Comparison of ENCODE assay signal across 14 cellular contexts in the genomic region with DNA sequence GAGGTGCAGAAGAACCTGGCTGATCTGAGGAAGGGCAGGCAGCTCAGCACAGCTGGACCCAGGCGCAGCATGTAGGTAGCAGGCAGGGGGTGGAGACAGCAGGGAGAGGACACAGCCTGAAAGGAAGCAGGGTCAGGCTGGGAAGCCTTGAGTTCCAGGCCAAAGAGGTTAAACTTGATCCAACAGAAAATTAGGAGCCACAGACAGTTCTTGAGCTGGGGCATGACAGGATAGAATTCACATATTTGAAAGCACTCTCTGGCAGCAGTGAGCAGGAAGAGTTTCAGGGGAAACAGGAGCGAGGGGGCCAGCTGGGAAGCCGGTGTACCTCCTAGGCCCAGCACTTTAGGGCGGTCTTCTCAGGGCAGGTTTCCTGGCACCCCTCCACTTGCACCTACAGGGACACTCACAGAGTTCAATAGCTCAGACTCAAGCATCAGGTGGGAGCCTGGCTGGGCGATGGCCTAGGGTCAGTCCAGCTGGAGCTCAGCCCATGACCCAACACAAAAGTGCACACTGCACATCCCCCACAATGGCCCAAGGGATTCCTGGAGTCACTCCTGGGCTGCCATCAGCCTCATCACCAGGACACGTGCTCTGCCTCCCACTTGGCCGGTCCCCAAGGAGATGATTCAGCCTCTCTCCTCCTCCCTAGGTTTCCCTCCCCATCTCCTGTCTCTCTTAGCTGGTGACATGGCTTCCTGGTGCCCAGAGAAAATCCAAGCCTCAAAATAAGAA. TPM values are rescaled to one million over a fixed set of nuclear protein-coding genes. Genes with fewer than 3 reads are reported as not detected.
A peak's percentile ranks its signal among the peaks of the same experiment; 100 is the strongest.
DNase-seq lines count a peak whose midpoint lies in the region; ATAC-seq, FAIRE-seq and TF ChIP-seq lines count a peak whose summit lies in the region.
"Had no signal": no experiment of that assay in that cellular context is flagged by ENCODE, and none has a peak within 500 bp of the region (broad histone marks: within the 10 kb centered on the region; RNA-seq: fewer than 3 reads in every experiment).

No MANE protein-coding gene starts in this region.

- no peaks in the 10 kb centered on the region for H3K9me2 ChIP-seq in Karpas-422 (replicated peaks; ENCODE audit: insufficient read depth, low read length)

- H3K9me3 ChIP-seq in right lobe of liver (no peaks in the 10 kb centered on the region), HepG2 (ENCODE audit: low read length) (no peaks in the 10 kb centered on the region), astrocyte (ENCODE audit: insufficient read depth, low read depth, low read length) (no peaks in the 10 kb centered on the region), kidney (ENCODE audit: control insufficient read depth in 1 of 2, low read length in 2 of 2) (no peaks in the 10 kb centered on the region), Karpas-422 (ENCODE audit: low read length) (no peaks in the 10 kb centered on the region)

- H3K27ac ChIP-seq in right lobe of liver (no peak overlapping the region), HepG2 (ENCODE audit: extremely low read length, insufficient read depth, low read length) (no peak overlapping the region), astrocyte (ENCODE audit: low read depth, low read length) (no peak overlapping the region), kidney (ENCODE audit: low read depth in 2 of 2, low read length in 2 of 2) (no peak overlapping the region), Karpas-422 (ENCODE audit: low read length) (no peak overlapping the region)
- H3K27ac ChIP-seq: PC-9 had no signal

- H3K4me1 ChIP-seq in right lobe of liver = no peaks in the 10 kb centered on the region
- no peaks in the 10 kb centered on the region for H3K4me1 ChIP-seq in HepG2 (ENCODE audit: insufficient read depth, low read length)
- peaks cover 19% of the 10 kb centered on the region for H3K4me1 ChIP-seq in astrocyte (ENCODE audit: insufficient read depth, low read length)
- H3K4me1 ChIP-seq in kidney (ENCODE audit: control insufficient read depth in 1 of 2, insufficient read depth in 1 of 2, low read depth in 1 of 2, low read length in 2 of 2) = no peaks in the 10 kb centered on the region
- H3K4me1 ChIP-seq in Karpas-422 (ENCODE audit: low read length) = peaks cover 48% of the 10 kb centered on the region

- intact Hi-C loops in right lobe of liver (cut with DNase I) (loop anchor here (10.0 kb wide), 2 partner anchors 916 to 1466 kb away; partner anchors contain the start of genes MECR (in 2 of the 2) and PTPRU (in 2 of the 2)), HepG2 (cut with micrococcal nuclease; ENCODE audit: unreplicated experiment) (loop anchor here (10.0 kb wide), 1 partner anchor 1466 kb away; the partner anchor contains the start of genes MECR and PTPRU), kidney (cut with DNase I) (loop anchor here (10.0 kb wide), 1 partner anchor 1466 kb away; the partner anchor contains the start of genes MECR and PTPRU)
- intact Hi-C loops in activated naive CD4-positive, alpha-beta T cell treated with anti-CD3 and anti-CD28 coated beads for 36 hours (cut with micrococcal nuclease) = loop anchor here (10.0 kb wide), 1 partner anchor 616 kb away; no protein-coding TSS in a partner anchor
- intact Hi-C loops in activated CD8-positive, alpha-beta T cell treated with anti-CD3 and anti-CD28 coated beads for 36 hours (cut with micrococcal nuclease) = no loop called here

- H3K4me3 Mint-ChIP-seq in astrocyte (ENCODE audit: unreplicated experiment) = no peak overlapping the region
- H3K4me3 Mint-ChIP-seq in activated naive CD4-positive, alpha-beta T cell treated with anti-CD3 and anti-CD28 coated beads for 36 hours = no peak overlapping the region
- H3K4me3 Mint-ChIP-seq in activated CD8-positive, alpha-beta T cell treated with anti-CD3 and anti-CD28 coated beads for 36 hours = no peak overlapping the region
- H3K4me3 Mint-ChIP-seq: activated naive CD8-positive, alpha-beta T cell treated with anti-CD3 and anti-CD28 coated beads for 36 hours had no signal

- DNase-seq in right lobe of liver = peak in 1 of 3 donors; percentile 54
- no peak for DNase-seq in HepG2 (ENCODE audit: low spot score)
- DNase-seq in astrocyte (ENCODE audit: low read depth) = peak; percentile 69
- DNase-seq in kidney = peak; percentile 54
- no peak for DNase-seq in Karpas-422
- DNase-seq in activated naive CD4-positive, alpha-beta T cell treated with anti-CD3 and anti-CD28 coated beads for 36 hours = no peak
- no peak for DNase-seq in activated CD8-positive, alpha-beta T cell treated with anti-CD3 and anti-CD28 coated beads for 36 hours
- DNase-seq: activated CD4-positive, alpha-beta T cell treated with anti-CD3 and anti-CD28 coated beads for 48 hours; activated naive CD8-positive, alpha-beta T cell treated with anti-CD3 and anti-CD28 coated beads for 36 hours; NCI-H1048; stimulated activated naive CD4-positive, alpha-beta T cell had no signal

- H3K36me3 Mint-ChIP-seq in astrocyte (ENCODE audit: low read depth, unreplicated experiment) = no peaks in the 10 kb centered on the region
- no peaks in the 10 kb centered on the region for H3K36me3 Mint-ChIP-seq in activated naive CD4-positive, alpha-beta T cell treated with anti-CD3 and anti-CD28 coated beads for 36 hours (ENCODE audit: low read depth)
- H3K36me3 Mint-ChIP-seq in activated CD8-positive, alpha-beta T cell treated with anti-CD3 and anti-CD28 coated beads for 36 hours (ENCODE audit: low read depth) = no peaks in the 10 kb centered on the region
- H3K36me3 Mint-ChIP-seq: activated naive CD8-positive, alpha-beta T cell treated with anti-CD3 and anti-CD28 coated beads for 36 hours had no signal

- BruUV-seq in HepG2 (replicated peaks; lab: Mats Ljungman, UMichigan) = no TSS peak

- no peak for TF ChIP-seq EP300 in HepG2 (IDR thresholded peaks at IDR 0.05; ENCODE audit: low read depth in 2 of 2, low read length in 2 of 2)
- TF ChIP-seq EP300 in HepG2 (CRISPR knock-in tag; IDR thresholded peaks at IDR 0.05; ENCODE audit: borderline replicate concordance) = no peak

- TF ChIP-seq POLR2A in right lobe of liver (IDR thresholded peaks at IDR 0.05) (no peak), HepG2 (IDR thresholded peaks at IDR 0.05; ENCODE audit: insufficient read depth in 1 of 2, low read depth in 2 of 2, low read length in 2 of 2) (no peak)

- WGBS in right lobe of liver (ENCODE audit: insufficient coverage, low coverage, low lambda C conversion rate, missing lambda C conversion rate) = 55% methylated on average over 3 of the region's 7 CpGs
- WGBS in HepG2 (ENCODE audit: low lambda C conversion rate) = 0% methylated on average over 3 of the region's 7 CpGs

- ATAC-seq in right lobe of liver (peak; percentile 36 to 59 (median 47)), HepG2 (no peak), GM21423 (IDR thresholded peaks at IDR 0.05; ENCODE audit: unreplicated experiment) (no peak)
- ATAC-seq in activated CD8-positive, alpha-beta T cell treated with anti-CD3 and anti-CD28 coated beads for 36 hours = no peak

- no peak overlapping the region for H3K4me3 ChIP-seq in right lobe of liver
- H3K4me3 ChIP-seq in HepG2 (replicated peaks in 1 of 3; ENCODE audit: insufficient read depth in 1 of 3, low read depth in 2 of 3, low read length in 3 of 3) = no peak overlapping the region
- no peak overlapping the region for H3K4me3 ChIP-seq in astrocyte (ENCODE audit: insufficient read depth, low read depth, low read length)
- H3K4me3 ChIP-seq in kidney (ENCODE audit: low read length in 2 of 2) = no peak overlapping the region
- no peak overlapping the region for H3K4me3 ChIP-seq in Karpas-422 (ENCODE audit: low read length)
- H3K4me3 ChIP-seq: PC-9 had no signal

- TF ChIP-seq RAD21 in HepG2 (CRISPR knock-in tag; IDR thresholded peaks at IDR 0.05) = no peak

- H3K4me2 ChIP-seq in HepG2 (ENCODE audit: low read depth, low read length) (no peak overlapping the region), astrocyte (ENCODE audit: low read length) (peak overlapping the region; percentile 8), Karpas-422 (ENCODE audit: low read depth, low read length, poor library complexity, severe bottlenecking) (no peak overlapping the region)
- H3K4me2 ChIP-seq: PC-9 had no signal

- H3K27me3 ChIP-seq in right lobe of liver (no peaks in the 10 kb centered on the region), HepG2 (ENCODE audit: control insufficient read depth in 1 of 2, insufficient read depth in 2 of 2, low read length in 2 of 2) (peaks cover 1 to 8% of the 10 kb centered on the region in 2 experiments; a peak in 1 of 5 replicates), astrocyte (ENCODE audit: insufficient read depth, low read length) (peaks cover 8% of the 10 kb centered on the region), Karpas-422 (ENCODE audit: low read length) (no peaks in the 10 kb centered on the region)

- peaks cover 5% of the 10 kb centered on the region for H3K4me1 Mint-ChIP-seq in astrocyte (ENCODE audit: low read depth, unreplicated experiment)
- no peaks in the 10 kb centered on the region for H3K4me1 Mint-ChIP-seq in activated naive CD4-positive, alpha-beta T cell treated with anti-CD3 and anti-CD28 coated beads for 36 hours (ENCODE audit: low read depth)
- H3K4me1 Mint-ChIP-seq in activated CD8-positive, alpha-beta T cell treated with anti-CD3 and anti-CD28 coated beads for 36 hours (ENCODE audit: low read depth) = no peaks in the 10 kb centered on the region
- H3K4me1 Mint-ChIP-seq: activated naive CD8-positive, alpha-beta T cell treated with anti-CD3 and anti-CD28 coated beads for 36 hours had no signal

- no peak for TF ChIP-seq CTCF in right lobe of liver (IDR thresholded peaks at IDR 0.05)
- no peak for TF ChIP-seq CTCF in HepG2 (CRISPR knock-in tag; IDR thresholded peaks at IDR 0.05)
- TF ChIP-seq CTCF in astrocyte (IDR thresholded peaks at IDR 0.05; ENCODE audit: insufficient read depth, low read depth, low read length) = no peak
- TF ChIP-seq CTCF in kidney (IDR thresholded peaks at IDR 0.05; ENCODE audit: borderline replicate concordance, extremely low read depth, insufficient read depth) = no peak
- no peak for TF ChIP-seq CTCF in activated CD8-positive, alpha-beta T cell treated with anti-CD3 and anti-CD28 coated beads for 36 hours (IDR thresholded peaks at IDR 0.05)

- CTCF ChIA-PET in HepG2 (lab: Yijun Ruan, JAX; ENCODE audit: low intra/inter-chr PET ratio, low total read pairs) = no interaction called here
- CTCF ChIA-PET in activated naive CD4-positive, alpha-beta T cell treated with anti-CD3 and anti-CD28 coated beads for 36 hours (lab: Charles Lee) = no interaction called here
- CTCF ChIA-PET in activated CD8-positive, alpha-beta T cell treated with anti-CD3 and anti-CD28 coated beads for 36 hours (lab: Charles Lee) = no interaction called here

- H2AFZ ChIP-seq in HepG2 (ENCODE audit: low read length) = no peak overlapping the region
- H2AFZ ChIP-seq in astrocyte (ENCODE audit: low read depth, low read length) = peak overlapping the region; percentile 35
- H2AFZ ChIP-seq in Karpas-422 (ENCODE audit: low read length) = no peak overlapping the region
- H2AFZ ChIP-seq: PC-9 had no signal

- no peak for FAIRE-seq in HepG2 (lab: Jason Lieb, UNC)
- peak; percentile 47 for FAIRE-seq in astrocyte (lab: Jason Lieb, UNC)
- FAIRE-seq in kidney (lab: Jason Lieb, UNC) = no peak

- no peak overlapping the region for H3K9ac ChIP-seq in HepG2 (ENCODE audit: insufficient read depth, low read depth, low read length)
- no peak overlapping the region for H3K9ac ChIP-seq in astrocyte (ENCODE audit: low read length)
- H3K9ac ChIP-seq in kidney (ENCODE audit: low read length in 2 of 2) = no peak overlapping the region
- H3K9ac ChIP-seq in Karpas-422 (ENCODE audit: low read length) = no peak overlapping the region

- H3K9me3 Mint-ChIP-seq in astrocyte (ENCODE audit: unreplicated experiment) = no peaks in the 10 kb centered on the region
- no peaks in the 10 kb centered on the region for H3K9me3 Mint-ChIP-seq in activated naive CD4-positive, alpha-beta T cell treated with anti-CD3 and anti-CD28 coated beads for 36 hours
- H3K9me3 Mint-ChIP-seq in activated CD8-positive, alpha-beta T cell treated with anti-CD3 and anti-CD28 coated beads for 36 hours = no peaks in the 10 kb centered on the region
- H3K9me3 Mint-ChIP-seq: activated naive CD8-positive, alpha-beta T cell treated with anti-CD3 and anti-CD28 coated beads for 36 hours had no signal

- POLR2A ChIA-PET in HepG2 (lab: Yijun Ruan, JAX) = no interaction called here
- POLR2A ChIA-PET in activated CD8-positive, alpha-beta T cell treated with anti-CD3 and anti-CD28 coated beads for 36 hours (lab: Charles Lee) = no interaction called here

- H3K36me3 ChIP-seq in right lobe of liver (no peaks in the 10 kb centered on the region), HepG2 (replicated peaks in 1 of 2; ENCODE audit: control insufficient read depth in 1 of 2, insufficient read depth in 2 of 2, low read length in 2 of 2) (no peaks in the 10 kb centered on the region), astrocyte (ENCODE audit: insufficient read depth, low read length) (no peaks in the 10 kb centered on the region), kidney (ENCODE audit: control insufficient read depth in 1 of 2, insufficient read depth in 2 of 2, low read length in 2 of 2) (no peaks in the 10 kb centered on the region), Karpas-422 (ENCODE audit: insufficient read depth, low read length) (no peaks in the 10 kb centered on the region)

- no peak overlapping the region for H3K27ac Mint-ChIP-seq in astrocyte (ENCODE audit: unreplicated experiment)
- H3K27ac Mint-ChIP-seq in activated naive CD4-positive, alpha-beta T cell treated with anti-CD3 and anti-CD28 coated beads for 36 hours = no peak overlapping the region
- no peak overlapping the region for H3K27ac Mint-ChIP-seq in activated CD8-positive, alpha-beta T cell treated with anti-CD3 and anti-CD28 coated beads for 36 hours
- H3K27ac Mint-ChIP-seq: activated naive CD8-positive, alpha-beta T cell treated with anti-CD3 and anti-CD28 coated beads for 36 hours had no signal

- in situ Hi-C loops in HepG2 (cut with HindIII; ENCODE audit: extremely low pct_ligation_motif_present, low pct_unique_long_range_greater_than_20kb) = loop anchor here (10.0 kb wide), 2 partner anchors 296 to 906 kb away; no protein-coding TSS in a partner anchor

- no peaks in the 10 kb centered on the region for H4K20me1 ChIP-seq in HepG2 (ENCODE audit: insufficient read depth, low read length)
- no peaks in the 10 kb centered on the region for H4K20me1 ChIP-seq in astrocyte (ENCODE audit: insufficient read depth, low read length)
- no peaks in the 10 kb centered on the region for H4K20me1 ChIP-seq in Karpas-422 (ENCODE audit: insufficient read depth, low read depth, low read length)

- H3K79me2 ChIP-seq in HepG2 (ENCODE audit: insufficient read depth, low read length) (no peaks in the 10 kb centered on the region), astrocyte (ENCODE audit: insufficient read depth, low read length) (no peaks in the 10 kb centered on the region), Karpas-422 (ENCODE audit: low read length) (no peaks in the 10 kb centered on the region)

- peaks cover 14% of the 10 kb centered on the region for H3K27me3 Mint-ChIP-seq in astrocyte (ENCODE audit: low read depth, unreplicated experiment)
- no peaks in the 10 kb centered on the region for H3K27me3 Mint-ChIP-seq in activated naive CD4-positive, alpha-beta T cell treated with anti-CD3 and anti-CD28 coated beads for 36 hours (ENCODE audit: low read depth)
- no peaks in the 10 kb centered on the region for H3K27me3 Mint-ChIP-seq in activated CD8-positive, alpha-beta T cell treated with anti-CD3 and anti-CD28 coated beads for 36 hours
- H3K27me3 Mint-ChIP-seq: activated naive CD8-positive, alpha-beta T cell treated with anti-CD3 and anti-CD28 coated beads for 36 hours had no signal

RNA-seq across cellular contexts. Expression of gene MATN1, which starts 22.7 kb away (rescaled TPM):
- not detected for total RNA-seq in right lobe of liver
- 0.04 TPM in 1 of 2 replicates, not detected in the other for total RNA-seq in HepG2 (2016; rRNA removed; fragmentation: Illumina TruSeq; extraction: Trizol)
- total RNA-seq in HepG2 (2016; cell fraction: cytosol; rRNA removed; fragmentation: Illumina TruSeq; extraction: Trizol; ENCODE audit: low read depth) = not detected in 2 replicates
- total RNA-seq in HepG2 (2016; cell fraction: insoluble cytoplasmic fraction; rRNA removed; fragmentation: Illumina TruSeq; extraction: Trizol) = not detected in 2 replicates
- not detected in 2 replicates for total RNA-seq in HepG2 (2016; cell fraction: membrane; rRNA removed; fragmentation: Illumina TruSeq; extraction: Trizol)
- not detected in 2 replicates for total RNA-seq in HepG2 (2016; cell fraction: nucleus; rRNA removed; fragmentation: Illumina TruSeq; extraction: Trizol)
- 0.03 and 0.05 TPM in 2 replicates for polyA plus RNA-seq in HepG2 (2011; rRNA removed)
- 0.11 TPM in 1 of 2 replicates, not detected in the other for polyA plus RNA-seq in HepG2 (2011; cell fraction: cytosol; rRNA removed)
- polyA plus RNA-seq in HepG2 (2011; cell fraction: nucleus; rRNA removed) = 0.66 and 0.77 TPM in 2 replicates
- polyA plus RNA-seq in HepG2 (2012) = 0.05 TPM in 1 of 2 replicates, not detected in the other
- not detected in 2 replicates for polyA plus RNA-seq in HepG2 (2016; cell fraction: cytosol; fragmentation: Illumina TruSeq; extraction: Trizol; ENCODE audit: low read depth)
- not detected in 2 replicates for polyA plus RNA-seq in HepG2 (2016; cell fraction: insoluble cytoplasmic fraction; fragmentation: Illumina TruSeq; extraction: Trizol; ENCODE audit: low read depth)
- polyA plus RNA-seq in HepG2 (2016; cell fraction: membrane; fragmentation: Illumina TruSeq; extraction: Trizol; ENCODE audit: low read depth) = not detected in 2 replicates
- polyA plus RNA-seq in HepG2 (2016; cell fraction: nucleus; fragmentation: Illumina TruSeq; extraction: Trizol; ENCODE audit: insufficient read depth, low read depth) = 0.26 TPM in 1 of 2 replicates, not detected in the other
- polyA minus RNA-seq in HepG2 (2011; rRNA and poly(A)+ RNA removed; ENCODE audit: low replicate concordance) = 0.12 TPM in 1 of 2 replicates, not detected in the other
- polyA minus RNA-seq in HepG2 (2011; cell fraction: cytosol; rRNA and poly(A)+ RNA removed) = not detected in 2 replicates
- polyA minus RNA-seq in HepG2 (2011; cell fraction: nucleus; rRNA and poly(A)+ RNA removed) = 0.12 and 0.26 TPM in 2 replicates
- 0.32 and 0.34 TPM in 2 replicates for total RNA-seq in astrocyte
- 0.13 TPM for total RNA-seq in kidney
- not detected for polyA plus RNA-seq in kidney (ENCODE audit: insufficient read depth, low read depth, low replicate concordance)
- 0.19 and 1.2 TPM in 2 replicates for total RNA-seq in Karpas-422 (2014; rRNA removed; shearing (Covaris generic); ENCODE audit: low replicate concordance)
- under 1 TPM; 0.36 to 0.37 TPM for total RNA-seq in activated naive CD4-positive, alpha-beta T cell treated with anti-CD3 and anti-CD28 coated beads for 36 hours
- total RNA-seq in activated CD8-positive, alpha-beta T cell treated with anti-CD3 and anti-CD28 coated beads for 36 hours = 1 to 10 TPM in 1 of 2 experiments, under 1 TPM in 1; 0.45 to 1.4 TPM
- total RNA-seq: mesenteric fat pad had no signal

RNA-seq across cellular contexts. Expression of gene LAPTM5, which starts 56.9 kb away (rescaled TPM):
- total RNA-seq in right lobe of liver (10 to 100 TPM; 21.2 to 81.0 (median 29.8) TPM), HepG2 (2016; rRNA removed; fragmentation: Illumina TruSeq; extraction: Trizol) (0.34 and 0.86 TPM in 2 replicates), astrocyte (0.77 and 0.89 TPM in 2 replicates), kidney (108 TPM)
- 0.18 and 0.30 TPM in 2 replicates for total RNA-seq in HepG2 (2016; cell fraction: cytosol; rRNA removed; fragmentation: Illumina TruSeq; extraction: Trizol; ENCODE audit: low read depth)
- total RNA-seq in HepG2 (2016; cell fraction: insoluble cytoplasmic fraction; rRNA removed; fragmentation: Illumina TruSeq; extraction: Trizol) = 0.18 and 0.45 TPM in 2 replicates
- total RNA-seq in HepG2 (2016; cell fraction: membrane; rRNA removed; fragmentation: Illumina TruSeq; extraction: Trizol) = 0.48 and 0.56 TPM in 2 replicates
- total RNA-seq in HepG2 (2016; cell fraction: nucleus; rRNA removed; fragmentation: Illumina TruSeq; extraction: Trizol) = 0.34 and 0.53 TPM in 2 replicates
- polyA plus RNA-seq in HepG2 (2011; rRNA removed) (0.41 and 0.76 TPM in 2 replicates), kidney (ENCODE audit: insufficient read depth, low read depth, low replicate concordance) (23.5 TPM)
- 0.64 and 0.79 TPM in 2 replicates for polyA plus RNA-seq in HepG2 (2011; cell fraction: cytosol; rRNA removed)
- polyA plus RNA-seq in HepG2 (2011; cell fraction: nucleus; rRNA removed) = 0.59 and 0.61 TPM in 2 replicates
- 0.19 and 0.38 TPM in 2 replicates for polyA plus RNA-seq in HepG2 (2012)
- polyA plus RNA-seq in HepG2 (2016; cell fraction: cytosol; fragmentation: Illumina TruSeq; extraction: Trizol; ENCODE audit: low read depth) = 0.33 and 0.38 TPM in 2 replicates
- 0.57 and 0.76 TPM in 2 replicates for polyA plus RNA-seq in HepG2 (2016; cell fraction: insoluble cytoplasmic fraction; fragmentation: Illumina TruSeq; extraction: Trizol; ENCODE audit: low read depth)
- 0.54 and 0.79 TPM in 2 replicates for polyA plus RNA-seq in HepG2 (2016; cell fraction: membrane; fragmentation: Illumina TruSeq; extraction: Trizol; ENCODE audit: low read depth)
- 1.1 TPM in 2 replicates for polyA plus RNA-seq in HepG2 (2016; cell fraction: nucleus; fragmentation: Illumina TruSeq; extraction: Trizol; ENCODE audit: insufficient read depth, low read depth)
- 2.1 and 4.6 TPM in 2 replicates for polyA minus RNA-seq in HepG2 (2011; rRNA and poly(A)+ RNA removed; ENCODE audit: low replicate concordance)
- polyA minus RNA-seq in HepG2 (2011; cell fraction: cytosol; rRNA and poly(A)+ RNA removed) = 0.59 TPM in 1 of 2 replicates, not detected in the other
- not detected in 2 replicates for polyA minus RNA-seq in HepG2 (2011; cell fraction: nucleus; rRNA and poly(A)+ RNA removed)
- total RNA-seq in Karpas-422 (2014; rRNA removed; shearing (Covaris generic); ENCODE audit: low replicate concordance) = 117 and 184 TPM in 2 replicates
- total RNA-seq in activated naive CD4-positive, alpha-beta T cell treated with anti-CD3 and anti-CD28 coated beads for 36 hours = 100 to 1,000 TPM; 205 to 208 TPM
- 100 to 1,000 TPM; 229 to 237 TPM for total RNA-seq in activated CD8-positive, alpha-beta T cell treated with anti-CD3 and anti-CD28 coated beads for 36 hours

Comparison
In these comparisons a context has a peak if more than half of its experiments do, and no peak if none do; other contexts are left out.
1. ATAC-seq: peak in right lobe of liver (4 of 4); none in HepG2 (single experiment), GM21423 (single experiment) and activated CD8-positive, alpha-beta T cell treated with anti-CD3 and anti-CD28 coated beads for 36 hours (single experiment).
2. RNA of gene LAPTM5, which starts 56.9 kb away (total RNA-seq): 229 to 237 TPM in activated CD8-positive, alpha-beta T cell treated with anti-CD3 and anti-CD28 coated beads for 36 hours, 205 to 208 TPM in activated naive CD4-positive, alpha-beta T cell treated with anti-CD3 and anti-CD28 coated beads for 36 hours, 117 to 184 TPM in Karpas-422, 108 TPM in kidney (single experiment) and 21.2 to 81.0 TPM in right lobe of liver; 0.18 to 0.86 TPM in HepG2 and 0.77 to 0.89 TPM in astrocyte; every median in the first group is over 10 times any median in the second.
3. DNase-seq: peak in astrocyte (single experiment) and kidney (single experiment); none in HepG2 (single experiment), Karpas-422 (single experiment), activated naive CD4-positive, alpha-beta T cell treated with anti-CD3 and anti-CD28 coated beads for 36 hours (single experiment) and activated CD8-positive, alpha-beta T cell treated with anti-CD3 and anti-CD28 coated beads for 36 hours (single experiment).